In genomic region chr17:55431914-55432313, GRCh38 we compare ENCODE assay signal across 1 cellular context.
TF ChIP-seq lines count a peak whose summit lies in the region.

No MANE protein-coding gene starts in this region.

TF ChIP-seq in K562, 482 proteins besides CTCF, POLR2A, EP300 and RAD21:
- TF ChIP-seq PCBP1 (IDR thresholded peaks at IDR 0.05; ENCODE audit: low read depth, low read length, poor library complexity, severe bottlenecking) (peak; percentile 69), HNRNPK (IDR thresholded peaks at IDR 0.05; ENCODE audit: low read depth, low read length, poor library complexity, severe bottlenecking) (peak; percentile 47)
